In genomic region chr4:6829077-6829476, GRCh38 we compare ENCODE assay signal across 17 cellular contexts. TPM values are rescaled to one million over a fixed set of nuclear protein-coding genes. Genes with fewer than 3 reads are reported as not detected.
DNase-seq lines count a peak whose midpoint lies in the region; ATAC-seq and TF ChIP-seq lines count a peak whose summit lies in the region.
"Had no signal": no experiment of that assay in that cellular context is flagged by ENCODE, and none has a peak within 500 bp of the region (broad histone marks: within the 10 kb centered on the region; RNA-seq: fewer than 3 reads in every experiment).

No MANE protein-coding gene starts in this region.

- no peak for TF ChIP-seq CTCF in vagina (IDR thresholded peaks at IDR 0.05)

- peaks cover 0 to 22% of the 10 kb centered on the region in 2 donors for H3K36me3 ChIP-seq in vagina

- peak; percentile 43 for ATAC-seq in left ventricle myocardium superior
- ATAC-seq in right cardiac atrium = peak; percentile 62 to 77
- ATAC-seq: GM23338 had no signal

- H3K4me1 ChIP-seq in right cardiac atrium (ENCODE audit: control insufficient read depth, insufficient read depth, low read length) = no peaks in the 10 kb centered on the region
- peaks cover 15% of the 10 kb centered on the region for H3K4me1 ChIP-seq in vagina
- H3K4me1 ChIP-seq: Caco-2 had no signal

- TF ChIP-seq POLR2A in erythroblast (IDR thresholded peaks at IDR 0.05; ENCODE audit: low read length) (no peak), vagina (IDR thresholded peaks at IDR 0.05) (no peak)

- intact Hi-C loops in left ventricle myocardium superior (cut with micrococcal nuclease) (no loop called here), cardiac septum (cut with DNase I) (loop anchor here (5.0 kb wide), 1 partner anchor 37 kb away; no protein-coding TSS in a partner anchor), right cardiac atrium (cut with DNase I) (no loop called here), vagina (cut with DNase I) (no loop called here)

- no peak overlapping the region for H3K4me3 ChIP-seq in right cardiac atrium (ENCODE audit: low read length)
- H3K4me3 ChIP-seq in vagina = no peak overlapping the region
- H3K4me3 ChIP-seq: GM23338 had no signal

- H3K27me3 ChIP-seq in right cardiac atrium (ENCODE audit: control insufficient read depth, insufficient read depth) (no peaks in the 10 kb centered on the region), vagina (no peaks in the 10 kb centered on the region)
- H3K27me3 ChIP-seq: BE2C had no signal

- WGBS in right cardiac atrium = 46% methylated on average over 5 of the region's 5 CpGs

- H3K9me3 ChIP-seq in right cardiac atrium (ENCODE audit: control insufficient read depth, low read length) (no peaks in the 10 kb centered on the region), vagina (no peaks in the 10 kb centered on the region)
- H3K9me3 ChIP-seq: BE2C, Caco-2 had no signal

- DNase-seq in left ventricle myocardium superior (no peak), cardiac septum (ENCODE audit: low spot score) (no peak), erythroblast (lab: John Stamatoyannopoulos, UW) (peak; percentile 52 to 74), right cardiac atrium (no peak), vagina (ENCODE audit: extremely low spot score in 2 of 2) (no peak), GM19240 (ENCODE audit: insufficient read length, low spot score) (no peak), pons (ENCODE audit: low spot score) (no peak)
- DNase-seq: ACHN; BE2C; C1 segment of cervical spinal cord; Caco-2; CD4-positive, alpha-beta T cell; DMS153; DMS79; GDM1; HCEC 1CT had no signal

- no peak overlapping the region for H3K27ac ChIP-seq in right cardiac atrium (ENCODE audit: low read length)
- H3K27ac ChIP-seq in vagina = no peak overlapping the region

RNA-seq across cellular contexts. Expression of gene KIAA0232, which starts 46.5 kb away (rescaled TPM):
- 79.8 TPM for total RNA-seq in left ventricle myocardium superior
- 73.0 TPM for total RNA-seq in cardiac septum
- 10 to 100 TPM; 64.2 to 67.0 (median 66.6) TPM for total RNA-seq in right cardiac atrium
- 21.8 TPM for polyA plus RNA-seq in right cardiac atrium
- 29.0 TPM for total RNA-seq in vagina

Comparison
In these comparisons a context has a peak if more than half of its experiments do, and no peak if none do; other contexts are left out.
1. DNase-seq: peak in erythroblast (2 of 2); none in left ventricle myocardium superior (single experiment), cardiac septum (single experiment), right cardiac atrium (0 of 3), vagina (0 of 2), GM19240 (single experiment) and pons (single experiment).